ENCODE assay signal across 19 cellular contexts in genomic region chr6:148598690-148599089, GRCh38.
DNase-seq lines count a peak whose midpoint lies in the region; ATAC-seq, FAIRE-seq and TF ChIP-seq lines count a peak whose summit lies in the region.
"Had no signal": no experiment of that assay in that cellular context is flagged by ENCODE, and none has a peak within 500 bp of the region (broad histone marks: within the 10 kb centered on the region; RNA-seq: fewer than 3 reads in every experiment).

No MANE protein-coding gene starts in this region.

- in situ Hi-C loops in IMR-90 (cut with MboI; ENCODE audit: low sequenced_read_pairs), result no loop called here

- H3K9me3 ChIP-seq in A549, result no peaks in the 10 kb centered on the region
- no peaks in the 10 kb centered on the region for H3K9me3 ChIP-seq in IMR-90 (ENCODE audit: control insufficient read depth, insufficient read depth, low read length)
- peaks cover 14% of the 10 kb centered on the region; the same call in 1 of the 2 replicates for H3K9me3 ChIP-seq in iPS-20b (ENCODE audit: insufficient read depth, low read depth, low read length)

- H3K4ac ChIP-seq in IMR-90 (ENCODE audit: low read depth, low read length), result no peak overlapping the region

- ATAC-seq in A549 (no peak), IMR-90 (ENCODE audit: low read depth) (no peak)

- CTCF ChIA-PET in A549 (lab: Yijun Ruan, JAX) (interaction anchor here (1.8 kb wide), 1 partner anchor 21 kb away, joined by 4 read pairs; no protein-coding TSS in a partner anchor), IMR-90 (lab: Yijun Ruan, JAX) (interaction anchor here (1.5 kb wide), 1 partner anchor 21 kb away, joined by 7 read pairs; no protein-coding TSS in a partner anchor)

- no peak overlapping the region for H2AK9ac ChIP-seq in IMR-90 (replicated peaks; ENCODE audit: low read depth, low read length, poor library complexity)

- H3K18ac ChIP-seq in IMR-90 (ENCODE audit: low read depth, low read length), result peak overlapping the region; percentile 33; the same call in 1 of the 2 replicates

- no peak overlapping the region for H4K5ac ChIP-seq in IMR-90 (ENCODE audit: low read depth, low read length)

- H2BK5ac ChIP-seq in IMR-90 (ENCODE audit: low read depth, low read length, poor library complexity, severe bottlenecking), result no peak overlapping the region

- H3K4me1 ChIP-seq in A549 (no peaks in the 10 kb centered on the region), IMR-90 (ENCODE audit: control insufficient read depth, insufficient read depth, low read length) (no peaks in the 10 kb centered on the region), iPS-20b (ENCODE audit: insufficient read depth, low read length) (peaks cover 23% of the 10 kb centered on the region), rectal smooth muscle tissue (ENCODE audit: control insufficient read depth, insufficient read depth, low read length) (peaks cover 6% of the 10 kb centered on the region)

- H4K91ac ChIP-seq in IMR-90 (ENCODE audit: insufficient read depth, low read depth, low read length), result no peak overlapping the region

- H2BK120ac ChIP-seq in IMR-90 (ENCODE audit: low read depth, low read length), result no peak overlapping the region

- H2BK15ac ChIP-seq in IMR-90 (ENCODE audit: low read depth, low read length), result no peak overlapping the region

- no peak overlapping the region for H3K9ac ChIP-seq in IMR-90 (ENCODE audit: low read depth, low read length)
- H3K9ac ChIP-seq in iPS-20b (ENCODE audit: low read depth, low read length), result peak overlapping the region; percentile 44; the same call in 1 of the 2 replicates
- H3K9ac ChIP-seq in rectal smooth muscle tissue (ENCODE audit: low read length), result no peak overlapping the region

- no peaks in the 10 kb centered on the region; the same call in 1 of the 2 replicates for H3K9me1 ChIP-seq in IMR-90 (ENCODE audit: insufficient read depth, low read length)

- intact Hi-C loops in IMR-90 (cut with micrococcal nuclease), result no loop called here

- no peak for TF ChIP-seq RAD21 in A549 (conservative IDR thresholded peaks at IDR 0.05 in 1 of 2, IDR thresholded peaks at IDR 0.05 in 1 of 2)
- no peak for TF ChIP-seq RAD21 in IMR-90 (IDR thresholded peaks at IDR 0.05; ENCODE audit: low read length)

- no peak for TF ChIP-seq EP300 in A549 (IDR thresholded peaks at IDR 0.05)

- no peak overlapping the region for H2AK5ac ChIP-seq in IMR-90 (ENCODE audit: low read depth, low read length)

- FAIRE-seq in A549 (lab: Jason Lieb, UNC) (no peak), frontal cortex (lab: Jason Lieb, UNC) (no peak)
- FAIRE-seq: D721Med had no signal

- DNase-seq in A549 (ENCODE audit: low read depth in 1 of 2, low spot score in 1 of 2) (no peak), IMR-90 (no peak), H7 (no peak), HT-29 (ENCODE audit: low spot score) (no peak), frontal cortex (ENCODE audit: low spot score in 2 of 2) (no peak), kidney glomerular epithelial cell (lab: John Stamatoyannopoulos, UW) (no peak)
- DNase-seq: 8988T; CD8-positive, alpha-beta memory T cell; DMS79; GOT3; NCI-H2029 treated with DMSO at 0.1 percent for 48 hours; NCI-H2171 treated with DMSO at 0.1 percent for 48 hours; NCI-H446 treated with DMSO at 0.1 percent for 48 hours; NK-92 treated with Interleukin-12 subunit alpha and Interleukin-12 subunit beta, amount 100 ng/mL, for 24 hours; RPMI8226; SIG-M5 had no signal

- no peak overlapping the region for H3K4me3 ChIP-seq in A549
- no peak overlapping the region for H3K4me3 ChIP-seq in IMR-90 (ENCODE audit: insufficient read depth, low read depth, low read length)
- 0 out of 2 replicates have a peak overlapping the region, but pooled peaks have one; percentile 7 for H3K4me3 ChIP-seq in iPS-20b (ENCODE audit: low read length)
- H3K4me3 ChIP-seq in rectal smooth muscle tissue (ENCODE audit: low read length), result no peak overlapping the region
- no peak overlapping the region for H3K4me3 ChIP-seq in H7 (ENCODE audit: insufficient read depth, low read depth, low read length)

- no peak overlapping the region for H2BK20ac ChIP-seq in IMR-90 (ENCODE audit: low read depth, low read length)

- H4K20me1 ChIP-seq in IMR-90 (ENCODE audit: insufficient read depth, low read length), result no peaks in the 10 kb centered on the region

- no peak overlapping the region for H3K23ac ChIP-seq in IMR-90 (ENCODE audit: low read depth, low read length)

- H4K8ac ChIP-seq in IMR-90 (ENCODE audit: low read depth in 2 of 2, low read length in 2 of 2), result no peak overlapping the region

- H3K27me3 ChIP-seq in IMR-90 (ENCODE audit: control insufficient read depth, insufficient read depth, low read length) (no peaks in the 10 kb centered on the region; the same call in 1 of the 2 replicates), iPS-20b (ENCODE audit: insufficient read depth, low read length) (no peaks in the 10 kb centered on the region), rectal smooth muscle tissue (ENCODE audit: control insufficient read depth, insufficient read depth, low read length) (no peaks in the 10 kb centered on the region), H7 (ENCODE audit: control insufficient read depth, insufficient read depth, low read length) (no peaks in the 10 kb centered on the region)

- no peak overlapping the region for H3K14ac ChIP-seq in IMR-90 (replicated peaks; ENCODE audit: low read depth, low read length)

- H2AFZ ChIP-seq in IMR-90 (replicated peaks; ENCODE audit: low read length, poor library complexity), result no peak overlapping the region

- TF ChIP-seq POLR2A in A549 (IDR thresholded peaks at IDR 0.05; ENCODE audit: low read length) (no peak), IMR-90 (IDR thresholded peaks at IDR 0.05; ENCODE audit: low read depth, low read length) (no peak)

- WGBS in A549 (ENCODE audit: missing lambda C conversion rate), result 5% methylated on average over 3 of the region's 3 CpGs
- WGBS in IMR-90 (ENCODE audit: extremely low coverage in 2 of 2, insufficient read length in 1 of 2), 2 experiments, result no CpG with 5 or more reads among the region's 3 CpGs

- H3K79me1 ChIP-seq in IMR-90 (ENCODE audit: low read depth in 1 of 2, low read length in 2 of 2), result no peaks in the 10 kb centered on the region

- H3K27ac ChIP-seq in A549, result no peak overlapping the region
- H3K27ac ChIP-seq in IMR-90 (ENCODE audit: insufficient read depth, low read length), result no peak overlapping the region
- H3K27ac ChIP-seq in iPS-20b (ENCODE audit: low read length), result peak overlapping the region; percentile 58
- H3K27ac ChIP-seq in rectal smooth muscle tissue (ENCODE audit: low read depth, low read length), result peak overlapping the region; percentile 42

- no peak for TF ChIP-seq CTCF in A549 (IDR thresholded peaks at IDR 0.05)
- TF ChIP-seq CTCF in IMR-90 (conservative IDR thresholded peaks at IDR 0.05; ENCODE audit: low read depth, low read length), result no peak

- no peaks in the 10 kb centered on the region for H3K36me3 ChIP-seq in IMR-90 (ENCODE audit: control insufficient read depth, insufficient read depth, low read length)
- H3K36me3 ChIP-seq in iPS-20b (ENCODE audit: insufficient read depth, low read depth, low read length), result no peaks in the 10 kb centered on the region
- H3K36me3 ChIP-seq in rectal smooth muscle tissue (ENCODE audit: control insufficient read depth, insufficient read depth, low read length), result no peaks in the 10 kb centered on the region
- no peaks in the 10 kb centered on the region for H3K36me3 ChIP-seq in H7 (replicated peaks; ENCODE audit: control insufficient read depth, insufficient read depth, low read length)

- H3K4me2 ChIP-seq in A549, result no peak overlapping the region
- H3K4me2 ChIP-seq in IMR-90 (ENCODE audit: low read depth, low read length), result no peak overlapping the region

- POLR2A ChIA-PET in A549 (lab: Yijun Ruan, JAX) (no interaction called here), IMR-90 (lab: Charles Lee; ENCODE audit: unreplicated experiment) (no interaction called here)

- H3K56ac ChIP-seq in IMR-90 (ENCODE audit: extremely low read depth, insufficient read depth, low read length), result no peak overlapping the region

- no TSS peak for BruUV-seq in IMR-90 (replicated peaks; lab: Mats Ljungman, UMichigan)

- dilution Hi-C loops in IMR-90 (cut with HindIII; ENCODE audit: low sequenced_read_pairs, unreplicated experiment), result no loop called here

TF ChIP-seq in A549, 52 proteins besides CTCF, POLR2A, EP300 and RAD21:
- peak; percentile 85; the same call in 1 of the 2 replicates for TF ChIP-seq RNF2 (IDR thresholded peaks at IDR 0.05; ENCODE audit: borderline replicate concordance, low read depth)
- no peak for TF ChIP-seq JUNB (IDR thresholded peaks at IDR 0.05)
- no peak for TF ChIP-seq ESRRA (IDR thresholded peaks at IDR 0.05; ENCODE audit: borderline replicate concordance, low read length)
- TF ChIP-seq CBX8 (IDR thresholded peaks at IDR 0.05), result peak; percentile 86; the same call in 1 of the 2 replicates
- TF ChIP-seq MYC (IDR thresholded peaks at IDR 0.05; ENCODE audit: borderline replicate concordance, low read length), result no peak
- TF ChIP-seq CHD2 (IDR thresholded peaks at IDR 0.05; ENCODE audit: low read length, partially characterized antibody), result no peak
- TF ChIP-seq CBX2 (IDR thresholded peaks at IDR 0.05; ENCODE audit: borderline replicate concordance, low read depth), result no peak
- TF ChIP-seq ZNF302 (CRISPR knock-in tag; IDR thresholded peaks at IDR 0.05), result no peak
TF ChIP-seq in A549: peak in this region for 2.

TF ChIP-seq in IMR-90, 13 proteins besides CTCF, POLR2A, EP300 and RAD21:
- no peak for TF ChIP-seq MAFK (IDR thresholded peaks at IDR 0.05; ENCODE audit: low read depth, low read length)
- no peak for TF ChIP-seq MXI1 (IDR thresholded peaks at IDR 0.05; ENCODE audit: borderline replicate concordance, low read depth, low read length)

Comparison
In these comparisons a context has a peak if more than half of its experiments do, and no peak if none do; other contexts are left out.
1. H3K27ac ChIP-seq: peak in iPS-20b (single experiment) and rectal smooth muscle tissue (single experiment); none in A549 (0 of 2) and IMR-90 (single experiment).